ENCODE assay signal across 9 cellular contexts in genomic region chr19:19642506-19643157, GRCh38. TPM values are rescaled to one million over a fixed set of nuclear protein-coding genes. Genes with fewer than 3 reads are reported as not detected.
DNase-seq lines count a peak whose midpoint lies in the region; TF ChIP-seq lines count a peak whose summit lies in the region.
"Had no signal": no experiment of that assay in that cellular context is flagged by ENCODE, and none has a peak within 500 bp of the region (broad histone marks: within the 10 kb centered on the region; RNA-seq: fewer than 3 reads in every experiment).

No MANE protein-coding gene starts in this region.

- no peaks in the 10 kb centered on the region for H3K9me3 ChIP-seq in prostate gland

- TF ChIP-seq CTCF in fibroblast of pulmonary artery (IDR thresholded peaks at IDR 0.05; ENCODE audit: low read length, missing control alignments) (no peak), prostate gland (IDR thresholded peaks at IDR 0.05) (no peak)

- intact Hi-C loops in prostate gland (cut with DNase I): loop anchor here (2.0 kb wide), 1 partner anchor 110 kb away; no protein-coding TSS in a partner anchor

- 21% methylated on average over 16 of the region's 16 CpGs for WGBS in prostate gland

- H3K27ac ChIP-seq in prostate gland: peak overlapping the region; percentile 51 to 58

- H3K4me1 ChIP-seq in prostate gland (replicated peaks): no peaks in the 10 kb centered on the region

- peak overlapping the region; percentile 91 for H3K4me3 ChIP-seq in Jurkat, Clone E6-1 (ENCODE audit: low read length)
- H3K4me3 ChIP-seq in fibroblast of pulmonary artery (replicated peaks; ENCODE audit: low read depth, low read length): peak overlapping the region; percentile 83
- peak overlapping the region; percentile 62 to 72 for H3K4me3 ChIP-seq in prostate gland

- TF ChIP-seq POLR2A in prostate gland (IDR thresholded peaks at IDR 0.05): no peak

- H3K27me3 ChIP-seq in prostate gland (replicated peaks; ENCODE audit: insufficient read depth): no peaks in the 10 kb centered on the region

- DNase-seq in NOMO-1 treated with DMSO at 0.1 percent for 48 hours (lab: John Stamatoyannopoulos, UW; ENCODE audit: unreplicated experiment) (peak; percentile 7), NOMO-1 treated with dmso at 0.1 percent for 144 hours (lab: John Stamatoyannopoulos, UW; ENCODE audit: unreplicated experiment) (no peak), fibroblast of pulmonary artery (ENCODE audit: low read depth) (no peak), prostate gland (ENCODE audit: low spot score) (no peak), HCEC 1CT (no peak), SHP77 treated with DMSO at 0.1 percent for 48 hours (lab: John Stamatoyannopoulos, UW) (no peak)
- DNase-seq in Jurkat, Clone E6-1 (ENCODE audit: low read depth, low spot score): no peak
- peak; percentile 81 for DNase-seq in activated CD8-positive, alpha-beta memory T cell treated with anti-CD3 and anti-CD28 coated beads for 24 hours

- peaks cover 8 to 25% of the 10 kb centered on the region in 2 donors for H3K36me3 ChIP-seq in prostate gland

RNA-seq across cellular contexts. Expression of gene GMIP, which starts 0.8 kb away (rescaled TPM):
- polyA plus RNA-seq in Jurkat, Clone E6-1 (2012; ENCODE audit: insufficient read depth, insufficient read length): 21.2 TPM
- 10 to 100 TPM; 10.2 to 11.6 TPM for total RNA-seq in prostate gland

RNA-seq across cellular contexts. Expression of gene LPAR2, which starts 14.6 kb away (rescaled TPM):
- polyA plus RNA-seq in Jurkat, Clone E6-1 (2012; ENCODE audit: insufficient read depth, insufficient read length): 15.5 TPM
- total RNA-seq in prostate gland: 100 to 1,000 TPM in 1 of 2 donors, 10 to 100 TPM in 1; 39.7 to 167 TPM

RNA-seq across cellular contexts. Expression of gene ATP13A1, which starts 20.8 kb away (rescaled TPM):
- polyA plus RNA-seq in Jurkat, Clone E6-1 (2012; ENCODE audit: insufficient read depth, insufficient read length): 52.1 TPM
- total RNA-seq in prostate gland: 100 to 1,000 TPM; 227 to 315 TPM

RNA-seq across cellular contexts. Expression of gene PBX4, which starts 24.1 kb away (rescaled TPM):
- 11.5 TPM for polyA plus RNA-seq in Jurkat, Clone E6-1 (2012; ENCODE audit: insufficient read depth, insufficient read length)
- 10 to 100 TPM in 1 of 2 donors, 1 to 10 TPM in 1; 2.6 to 10.6 TPM for total RNA-seq in prostate gland
- total RNA-seq: glomerular endothelial cell had no signal

RNA-seq across cellular contexts. Expression of gene ZNF101, which starts 26.0 kb away (rescaled TPM):
- 22.1 TPM for polyA plus RNA-seq in Jurkat, Clone E6-1 (2012; ENCODE audit: insufficient read depth, insufficient read length)
- 1 to 10 TPM; 4.1 to 7.1 TPM for total RNA-seq in prostate gland

Comparison
In these comparisons a context has a peak if more than half of its experiments do, and no peak if none do; other contexts are left out.
1. DNase-seq: peak in NOMO-1 treated with DMSO at 0.1 percent for 48 hours (single experiment) and activated CD8-positive, alpha-beta memory T cell treated with anti-CD3 and anti-CD28 coated beads for 24 hours (single experiment); none in NOMO-1 treated with dmso at 0.1 percent for 144 hours (single experiment), Jurkat, Clone E6-1 (single experiment), fibroblast of pulmonary artery (single experiment), prostate gland (single experiment), HCEC 1CT (single experiment) and SHP77 treated with DMSO at 0.1 percent for 48 hours (single experiment).
2. Peak in every context shown above with its lines, with median percentiles within 50 percentile points of each other: H3K4me3 ChIP-seq.